In genomic region chr2:207532676-207533075, GRCh38 we compare ENCODE assay signal across 10 cellular contexts. TPM values are rescaled to one million over a fixed set of nuclear protein-coding genes. Genes with fewer than 3 reads are reported as not detected.
DNase-seq lines count a peak whose midpoint lies in the region; ATAC-seq, FAIRE-seq and TF ChIP-seq lines count a peak whose summit lies in the region.
"Had no signal": no experiment of that assay in that cellular context is flagged by ENCODE, and none has a peak within 500 bp of the region (broad histone marks: within the 10 kb centered on the region; RNA-seq: fewer than 3 reads in every experiment).

No MANE protein-coding gene starts in this region.

- peaks cover 64% of the 10 kb centered on the region for H3K4me1 ChIP-seq in CD8-positive, alpha-beta T cell (ENCODE audit: insufficient read depth, low read length)
- H3K4me1 ChIP-seq in GM12878 (ENCODE audit: control insufficient read depth, insufficient read depth, low read length) (peaks cover 18% of the 10 kb centered on the region), SJCRH30 (no peaks in the 10 kb centered on the region)

- H4K20me1 ChIP-seq in GM12878 (ENCODE audit: control insufficient read depth, insufficient read depth): no peaks in the 10 kb centered on the region

- no TSS peak for BruUV-seq in GM12878 (replicated peaks; lab: Mats Ljungman, UMichigan)

- no peak for TF ChIP-seq RAD21 in GM12878 (IDR thresholded peaks at IDR 0.05; ENCODE audit: insufficient read depth, low read depth, low read length)

- intact Hi-C loops in CD8-positive, alpha-beta T cell (cut with DNase I, micrococcal nuclease): loop anchor here in 1 of 2 experiments (2.0 to 5.0 kb wide), 2 partner anchors 16 to 720 kb away; no protein-coding TSS in a partner anchor
- intact Hi-C loops in GM12878 (cut with micrococcal nuclease; ENCODE audit: unreplicated experiment): loop anchor here (5.0 to 10.0 kb wide), 2 partner anchors 180 to 732 kb away; partner anchors contain the start of genes CCNYL1 and PIKFYVE

- no peaks in the 10 kb centered on the region for H3K27me3 ChIP-seq in CD8-positive, alpha-beta T cell (ENCODE audit: insufficient read depth, low read length)
- H3K27me3 ChIP-seq in GM12878 (replicated peaks in 1 of 2; ENCODE audit: control insufficient read depth in 2 of 2, insufficient read depth in 2 of 2, low read length in 1 of 2) (no peaks in the 10 kb centered on the region), SJCRH30 (no peaks in the 10 kb centered on the region)
- H3K27me3 ChIP-seq: foreskin keratinocyte had no signal

- no peak for TF ChIP-seq EP300 in GM12878 (IDR thresholded peaks at IDR 0.05; ENCODE audit: borderline replicate concordance in 1 of 2, control insufficient read depth in 1 of 2, low read depth in 2 of 2, low read length in 2 of 2)

- RAD21 ChIA-PET in GM12878 (lab: Charles Lee; ENCODE audit: unreplicated experiment): interaction anchor here (0.7 to 6.5 kb wide), 5 partner anchors 25 to 857 kb away, joined by 3 to 51 read pairs (median 3); no protein-coding TSS in a partner anchor

- no peak overlapping the region for H3K4me3 ChIP-seq in CD8-positive, alpha-beta T cell (ENCODE audit: low read depth, low read length)
- H3K4me3 ChIP-seq in NB4 (ENCODE audit: low read depth, low read length): peak overlapping the region; percentile 17
- peak overlapping the region; percentile 51 for H3K4me3 ChIP-seq in GM12878
- H3K4me3 ChIP-seq in SJCRH30: no peak overlapping the region

- peak overlapping the region; percentile 85 for H3K4me3 Mint-ChIP-seq in CD8-positive, alpha-beta T cell
- H3K4me3 Mint-ChIP-seq in osteocyte (ENCODE audit: unreplicated experiment): peak overlapping the region; percentile 90

- SMC1A ChIA-PET in GM12878 (lab: Charles Lee; ENCODE audit: uncharacterized antibody, unreplicated experiment): interaction anchor here (0.7 to 4.2 kb wide), 15 partner anchors 8 to 365 kb away, joined by 3 to 26 read pairs (median 7); partner anchors contain the start of gene METTL21A

- H3K27me3 Mint-ChIP-seq in CD8-positive, alpha-beta T cell (ENCODE audit: low read depth): no peaks in the 10 kb centered on the region
- H3K27me3 Mint-ChIP-seq in osteocyte (ENCODE audit: unreplicated experiment): no peaks in the 10 kb centered on the region

- peaks cover 63% of the 10 kb centered on the region for H3K4me1 Mint-ChIP-seq in CD8-positive, alpha-beta T cell (ENCODE audit: low read depth)
- H3K4me1 Mint-ChIP-seq in osteocyte (ENCODE audit: unreplicated experiment): peaks cover 51% of the 10 kb centered on the region

- peaks cover 18% of the 10 kb centered on the region for H3K36me3 Mint-ChIP-seq in CD8-positive, alpha-beta T cell
- H3K36me3 Mint-ChIP-seq in osteocyte (ENCODE audit: unreplicated experiment): peaks cover 1% of the 10 kb centered on the region

- in situ Hi-C loops in GM12878 (cut with MboI): no loop called here

- peaks cover 87% of the 10 kb centered on the region for H3K79me2 ChIP-seq in GM12878 (ENCODE audit: control insufficient read depth, insufficient read depth, low read length)

- peak overlapping the region; percentile 97 for H3K27ac Mint-ChIP-seq in CD8-positive, alpha-beta T cell
- H3K27ac Mint-ChIP-seq in osteocyte (ENCODE audit: unreplicated experiment): peak overlapping the region; percentile 95

- 71% methylated on average over 9 of the region's 9 CpGs for WGBS in GM12878 (ENCODE audit: insufficient coverage, insufficient replicate concordance, low lambda C conversion rate, missing lambda C conversion rate)

- TF ChIP-seq CTCF in CD8-positive, alpha-beta T cell (IDR thresholded peaks at IDR 0.05): no peak
- TF ChIP-seq CTCF in NB4 (IDR thresholded peaks at IDR 0.05; ENCODE audit: low read depth, low read length): no peak
- TF ChIP-seq CTCF in GM12878 (IDR thresholded peaks at IDR 0.05 in 2 of 3, conservative IDR thresholded peaks at IDR 0.05 in 1 of 3; ENCODE audit: control insufficient read depth in 2 of 3, extremely low read depth in 1 of 3, insufficient read depth in 1 of 3, low read depth in 3 of 3, low read length in 3 of 3): no peak
- no peak for TF ChIP-seq CTCF in osteocyte (IDR thresholded peaks at IDR 0.05)

- TF ChIP-seq POLR2A in NB4 (IDR thresholded peaks at IDR 0.05; ENCODE audit: extremely low read depth, insufficient read length) (no peak), GM12878 (IDR thresholded peaks at IDR 0.05; ENCODE audit: low read depth, low read length) (no peak)

- no peak overlapping the region for H2AFZ ChIP-seq in GM12878 (ENCODE audit: control insufficient read depth, low read depth, low read length)

- H3K4me2 ChIP-seq in GM12878 (ENCODE audit: control insufficient read depth, insufficient read depth): peak overlapping the region; percentile 77; the same call in 1 of the 2 replicates

- H3K9ac ChIP-seq in GM12878 (ENCODE audit: control insufficient read depth, insufficient read depth, low read length): no peak overlapping the region

- H3K9me3 Mint-ChIP-seq in CD8-positive, alpha-beta T cell: no peaks in the 10 kb centered on the region
- no peaks in the 10 kb centered on the region for H3K9me3 Mint-ChIP-seq in osteocyte (ENCODE audit: unreplicated experiment)

- no peaks in the 10 kb centered on the region for H3K36me3 ChIP-seq in CD8-positive, alpha-beta T cell (ENCODE audit: insufficient read depth, low read length)
- no peaks in the 10 kb centered on the region; a peak in 1 of 4 replicates for H3K36me3 ChIP-seq in GM12878 (ENCODE audit: control insufficient read depth in 2 of 2, insufficient read depth in 2 of 2, low read length in 1 of 2)
- 0 out of 2 replicates have a peak, but pooled peaks cover 3% of the 10 kb centered on the region for H3K36me3 ChIP-seq in SJCRH30

- H3K27ac ChIP-seq in CD8-positive, alpha-beta T cell (ENCODE audit: low read depth, low read length): no peak overlapping the region
- H3K27ac ChIP-seq in GM12878 (ENCODE audit: control insufficient read depth, insufficient read depth) (no peak overlapping the region), SJCRH30 (no peak overlapping the region)

- no peak for DNase-seq in CD8-positive, alpha-beta T cell
- no peak for DNase-seq in NB4 (ENCODE audit: low read depth)
- no peak for DNase-seq in GM12878 (ENCODE audit: low read depth, low spot score)
- DNase-seq in osteocyte (ENCODE audit: extremely low spot score, unreplicated experiment): no peak
- DNase-seq in SJCRH30: no peak
- DNase-seq in stimulated activated CD4-positive, alpha-beta T cell treated with anti-CD3 and anti-CD28 coated beads, Interleukin-12 subunit alpha, Interleukin-12 subunit beta, amount 100 ng/mL, for 4 hours: no peak
- DNase-seq in NCI-H524 (lab: John Stamatoyannopoulos, UW): no peak
- DNase-seq: foreskin keratinocyte, NCI-H510A had no signal

- no peak for FAIRE-seq in GM12878 (lab: Jason Lieb, UNC)

- no peaks in the 10 kb centered on the region for H3K9me3 ChIP-seq in CD8-positive, alpha-beta T cell (ENCODE audit: low read length)
- H3K9me3 ChIP-seq in GM12878 (replicated peaks; ENCODE audit: control insufficient read depth, insufficient read depth, low read length): no peaks in the 10 kb centered on the region
- no peaks in the 10 kb centered on the region for H3K9me3 ChIP-seq in SJCRH30 (replicated peaks)

- no peak for ATAC-seq in CD8-positive, alpha-beta T cell
- no peak for ATAC-seq in GM12878
- no peak for ATAC-seq in GM18517 (IDR thresholded peaks at IDR 0.05; ENCODE audit: unreplicated experiment)
- ATAC-seq: foreskin keratinocyte had no signal

- POLR2A ChIA-PET in CD8-positive, alpha-beta T cell (lab: Charles Lee): interaction anchor here (0.7 to 4.1 kb wide), 4 partner anchors 23 to 179 kb away, joined by 3 to 19 read pairs (median 3); partner anchors contain the start of genes CCNYL1 and METTL21A
- POLR2A ChIA-PET in GM12878 (lab: Charles Lee): interaction anchor here (0.6 to 5.5 kb wide), 10 partner anchors 8 to 484 kb away, joined by 3 to 40 read pairs (median 4); partner anchors contain the start of gene METTL21A

- CTCF ChIA-PET in CD8-positive, alpha-beta T cell (lab: Charles Lee): no interaction called here
- CTCF ChIA-PET in GM12878 (lab: Yijun Ruan, JAX): interaction anchor here (0.6 to 2.7 kb wide), 11 partner anchors 9 to 642 kb away, joined by 3 to 13 read pairs (median 4); partner anchors contain the start of gene METTL21A

TF ChIP-seq in GM12878, 131 proteins besides CTCF, POLR2A, EP300 and RAD21 (continues in another document):
- TF ChIP-seq, protein P1, sequence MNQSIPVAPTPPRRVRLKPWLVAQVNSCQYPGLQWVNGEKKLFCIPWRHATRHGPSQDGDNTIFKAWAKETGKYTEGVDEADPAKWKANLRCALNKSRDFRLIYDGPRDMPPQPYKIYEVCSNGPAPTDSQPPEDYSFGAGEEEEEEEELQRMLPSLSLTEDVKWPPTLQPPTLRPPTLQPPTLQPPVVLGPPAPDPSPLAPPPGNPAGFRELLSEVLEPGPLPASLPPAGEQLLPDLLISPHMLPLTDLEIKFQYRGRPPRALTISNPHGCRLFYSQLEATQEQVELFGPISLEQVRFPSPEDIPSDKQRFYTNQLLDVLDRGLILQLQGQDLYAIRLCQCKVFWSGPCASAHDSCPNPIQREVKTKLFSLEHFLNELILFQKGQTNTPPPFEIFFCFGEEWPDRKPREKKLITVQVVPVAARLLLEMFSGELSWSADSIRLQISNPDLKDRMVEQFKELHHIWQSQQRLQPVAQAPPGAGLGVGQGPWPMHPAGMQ (IDR thresholded peaks at IDR 0.05; ENCODE audit: borderline replicate concordance): no peak
- TF ChIP-seq IKZF2 (IDR thresholded peaks at IDR 0.05) (no peak), NRF1 (conservative IDR thresholded peaks at IDR 0.05; ENCODE audit: low read depth, low read length) (no peak), HDGF (IDR thresholded peaks at IDR 0.05) (no peak), HCFC1 (IDR thresholded peaks at IDR 0.05; ENCODE audit: low read length) (no peak)

RNA-seq across cellular contexts. Expression of gene CREB1, which starts 2.9 kb away (rescaled TPM):
- 10 to 100 TPM; 43.9 to 51.4 TPM for total RNA-seq in CD8-positive, alpha-beta T cell
- 160 and 164 TPM in 2 replicates for total RNA-seq in GM12878 (2013; cell fraction: nucleolus; rRNA removed)
- total RNA-seq in GM12878 (2014; rRNA removed) (40.4 and 40.8 TPM in 2 replicates), GM12878 (2014; rRNA removed; fragmentation: Illumina TruSeq; extraction: Trizol) (35.7 and 36.0 TPM in 2 replicates), GM12878 (2021) (66.8 and 69.7 TPM in 2 replicates), osteocyte (71.0 and 74.2 TPM in 2 replicates)
- 13.7 TPM for polyA plus RNA-seq in GM12878 (2011; ENCODE audit: low read depth)
- polyA plus RNA-seq in GM12878 (2011; rRNA removed) (58.1 and 76.9 TPM in 2 replicates), GM12878 (2014; fragmentation: Illumina TruSeq; extraction: Trizol) (63.5 and 76.6 TPM in 2 replicates), GM12878 (2014; fragmentation: Nextera tagmentation; extraction: Ambion mirVana) (10 to 100 TPM; 13.4 to 22.2 TPM), GM12878 (2014; rRNA removed) (33.2 and 35.5 TPM in 2 replicates), GM12878 (2016; fragmentation: Nextera tagmentation; extraction: Ambion mirVana) (10 to 100 TPM; 38.6 to 44.2 TPM)
- polyA plus RNA-seq in GM12878 (2011; cell fraction: cytosol; rRNA removed): 46.3 and 65.0 TPM in 2 replicates
- 37.1 and 53.4 TPM in 2 replicates for polyA plus RNA-seq in GM12878 (2011; cell fraction: nucleus; rRNA removed)
- polyA plus RNA-seq in GM12878 (2012): 22.2 and 23.7 TPM in 2 replicates
- polyA minus RNA-seq in GM12878 (2011; rRNA and poly(A)+ RNA removed): 131 and 175 TPM in 2 replicates
- polyA minus RNA-seq in GM12878 (2011; cell fraction: cytosol; rRNA and poly(A)+ RNA removed): 35.4 and 42.6 TPM in 2 replicates
- 56.5 and 67.9 TPM in 2 replicates for polyA minus RNA-seq in GM12878 (2011; cell fraction: nucleus; rRNA and poly(A)+ RNA removed)
- total RNA-seq in SJCRH30 (2014; rRNA removed; shearing (Covaris generic)): 37.5 and 37.9 TPM in 2 replicates

Comparison
In these comparisons a context has a peak if more than half of its experiments do, and no peak if none do; other contexts are left out.
1. H3K4me3 ChIP-seq: peak in NB4 (single experiment) and GM12878 (single experiment); none in CD8-positive, alpha-beta T cell (single experiment) and SJCRH30 (single experiment).